In the genomic region with DNA sequence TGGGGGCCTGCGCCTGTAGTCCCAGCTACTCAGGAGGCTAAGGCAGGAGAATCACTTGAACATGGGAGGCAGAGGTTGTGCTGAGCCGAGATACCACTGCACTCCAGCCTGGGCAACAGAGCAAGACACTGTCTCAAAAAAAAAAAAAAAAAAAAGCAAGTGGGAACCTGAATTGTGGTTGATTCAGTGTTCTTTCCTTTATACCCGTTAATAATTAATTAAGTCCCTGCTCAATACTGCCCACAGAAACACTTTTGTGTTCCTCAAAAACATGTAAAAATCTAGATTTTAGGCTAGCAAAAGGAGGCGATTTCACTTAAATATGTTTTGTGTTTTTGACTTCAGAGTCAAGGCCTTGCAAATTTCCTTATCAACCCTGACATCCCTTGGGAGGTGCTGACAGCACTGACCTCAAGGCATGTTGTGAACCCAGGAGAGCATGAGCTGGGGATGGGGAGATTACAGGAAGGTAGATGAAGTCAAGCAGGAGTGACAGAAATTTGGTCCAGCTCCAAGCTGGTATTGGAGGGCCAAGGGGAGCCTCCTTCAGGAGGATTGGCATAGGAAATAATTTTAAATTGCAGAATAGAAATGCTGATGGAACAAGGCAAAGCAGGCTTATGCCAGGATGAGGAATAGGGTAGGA, we compare ENCODE assay signal across 1 cellular context.
TF ChIP-seq lines count a peak whose summit lies in the region.

No MANE protein-coding gene starts in this region.

TF ChIP-seq in WTC11, 78 proteins besides CTCF, POLR2A, EP300 and RAD21 (continued from another document):
- TF ChIP-seq, protein P1, sequence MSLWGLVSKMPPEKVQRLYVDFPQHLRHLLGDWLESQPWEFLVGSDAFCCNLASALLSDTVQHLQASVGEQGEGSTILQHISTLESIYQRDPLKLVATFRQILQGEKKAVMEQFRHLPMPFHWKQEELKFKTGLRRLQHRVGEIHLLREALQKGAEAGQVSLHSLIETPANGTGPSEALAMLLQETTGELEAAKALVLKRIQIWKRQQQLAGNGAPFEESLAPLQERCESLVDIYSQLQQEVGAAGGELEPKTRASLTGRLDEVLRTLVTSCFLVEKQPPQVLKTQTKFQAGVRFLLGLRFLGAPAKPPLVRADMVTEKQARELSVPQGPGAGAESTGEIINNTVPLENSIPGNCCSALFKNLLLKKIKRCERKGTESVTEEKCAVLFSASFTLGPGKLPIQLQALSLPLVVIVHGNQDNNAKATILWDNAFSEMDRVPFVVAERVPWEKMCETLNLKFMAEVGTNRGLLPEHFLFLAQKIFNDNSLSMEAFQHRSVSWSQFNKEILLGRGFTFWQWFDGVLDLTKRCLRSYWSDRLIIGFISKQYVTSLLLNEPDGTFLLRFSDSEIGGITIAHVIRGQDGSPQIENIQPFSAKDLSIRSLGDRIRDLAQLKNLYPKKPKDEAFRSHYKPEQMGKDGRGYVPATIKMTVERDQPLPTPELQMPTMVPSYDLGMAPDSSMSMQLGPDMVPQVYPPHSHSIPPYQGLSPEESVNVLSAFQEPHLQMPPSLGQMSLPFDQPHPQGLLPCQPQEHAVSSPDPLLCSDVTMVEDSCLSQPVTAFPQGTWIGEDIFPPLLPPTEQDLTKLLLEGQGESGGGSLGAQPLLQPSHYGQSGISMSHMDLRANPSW (CRISPR knock-in tag; conservative IDR thresholded peaks at IDR 0.05; ENCODE audit: low read depth): no peak
- TF ChIP-seq IRF2 (CRISPR knock-in tag; IDR thresholded peaks at IDR 0.05; ENCODE audit: borderline replicate concordance, low read depth): no peak
- TF ChIP-seq, protein P2, sequence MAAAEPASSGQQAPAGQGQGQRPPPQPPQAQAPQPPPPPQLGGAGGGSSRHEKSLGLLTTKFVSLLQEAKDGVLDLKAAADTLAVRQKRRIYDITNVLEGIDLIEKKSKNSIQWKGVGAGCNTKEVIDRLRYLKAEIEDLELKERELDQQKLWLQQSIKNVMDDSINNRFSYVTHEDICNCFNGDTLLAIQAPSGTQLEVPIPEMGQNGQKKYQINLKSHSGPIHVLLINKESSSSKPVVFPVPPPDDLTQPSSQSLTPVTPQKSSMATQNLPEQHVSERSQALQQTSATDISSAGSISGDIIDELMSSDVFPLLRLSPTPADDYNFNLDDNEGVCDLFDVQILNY (CRISPR knock-in tag; IDR thresholded peaks at IDR 0.05): no peak
- no peak for TF ChIP-seq RORB (CRISPR knock-in tag; IDR thresholded peaks at IDR 0.05)
TF ChIP-seq in WTC11: peak in this region for 0.
